Comparison of ENCODE assay signal across 8 cellular contexts in genomic region chr17:2416010-2416734, GRCh38. TPM values are rescaled to one million over a fixed set of nuclear protein-coding genes. Genes with fewer than 3 reads are reported as not detected.
DNase-seq lines count a peak whose midpoint lies in the region; ATAC-seq lines count a peak whose summit lies in the region.

No MANE protein-coding gene starts in this region.

- ATAC-seq in HG03097 (IDR thresholded peaks at IDR 0.05; ENCODE audit: low FRiP score, unreplicated experiment) = no peak

- DNase-seq in CD1c-positive myeloid dendritic cell (ENCODE audit: extremely low spot score) (peak; percentile 94), HS-5 (ENCODE audit: low read depth) (peak; percentile 64), NOMO-1 treated with dmso at 0.1 percent for 144 hours (lab: John Stamatoyannopoulos, UW; ENCODE audit: unreplicated experiment) (peak; percentile 42), activated T-cell treated with anti-CD3 and anti-CD28 coated beads for 1 hour (ENCODE audit: low read depth) (peak; percentile 87), epidermal melanocyte (ENCODE audit: insufficient read length, low spot score) (peak; percentile 94), myocyte (ENCODE audit: low read depth) (peak; percentile 90)
- peak; percentile 64 to 91 for DNase-seq in stimulated activated CD8-positive, alpha-beta memory T cell treated with anti-CD3 and anti-CD28 coated beads, Interleukin-4, amount 100 ng/mL, for 4 hours (ENCODE audit: low read depth in 2 of 2, low spot score in 1 of 2)

RNA-seq across cellular contexts. Expression of gene MNT, which starts 15.3 kb away (rescaled TPM):
- 6.4 and 8.5 TPM in 2 replicates for total RNA-seq in myocyte
- polyA plus RNA-seq in myocyte (2012) = 13.6 TPM

Comparison
In these comparisons a context has a peak if more than half of its experiments do, and no peak if none do; other contexts are left out.
1. DNase-seq: peak in every context shown above with its lines; median percentile 94 in CD1c-positive myeloid dendritic cell; 94 in epidermal melanocyte; 90 in myocyte; 87 in activated T-cell treated with anti-CD3 and anti-CD28 coated beads for 1 hour; 78 in stimulated activated CD8-positive, alpha-beta memory T cell treated with anti-CD3 and anti-CD28 coated beads, Interleukin-4, amount 100 ng/mL, for 4 hours; 64 in HS-5; 42 in NOMO-1 treated with dmso at 0.1 percent for 144 hours.